13 cellular contexts compared by ENCODE assay signal in genomic region chr5:148976569-148977321, GRCh38.
DNase-seq lines count a peak whose midpoint lies in the region; ATAC-seq, FAIRE-seq and TF ChIP-seq lines count a peak whose summit lies in the region.
"Had no signal": no experiment of that assay in that cellular context is flagged by ENCODE, and none has a peak within 500 bp of the region (broad histone marks: within the 10 kb centered on the region; RNA-seq: fewer than 3 reads in every experiment).

No MANE protein-coding gene starts in this region.

- peaks cover 17% of the 10 kb centered on the region for H3K4me1 ChIP-seq in BE2C
- peaks cover 0 to 7% (median 3%) of the 10 kb centered on the region in 4 experiments; a peak in 3 of 7 replicates for H3K4me1 ChIP-seq in H1 (replicated peaks in 1 of 4; ENCODE audit: control insufficient read depth in 3 of 4, insufficient read depth in 4 of 4, low read length in 3 of 4)
- H3K4me1 ChIP-seq in neural progenitor cell, result peaks cover 6% of the 10 kb centered on the region
- peaks cover 0 to 57% (median 11%) of the 10 kb centered on the region in 4 donors for H3K4me1 ChIP-seq in tibial artery

- no peak overlapping the region for H3K27ac ChIP-seq in H1 (ENCODE audit: low read depth, low read length)
- H3K27ac ChIP-seq in neural progenitor cell, result no peak overlapping the region
- no peak overlapping the region for H3K27ac ChIP-seq in tibial artery
- H3K27ac ChIP-seq: dorsolateral prefrontal cortex, left lung had no signal

- H2AFZ ChIP-seq in H1 (ENCODE audit: low read length) (0 out of 2 replicates have a peak overlapping the region, but pooled peaks have one; percentile 14), neural progenitor cell (replicated peaks) (no peak overlapping the region)

- H4K8ac ChIP-seq in H1 (ENCODE audit: extremely low read depth, insufficient read depth, low read length), result no peak overlapping the region; the same call in 1 of the 2 replicates

- no peak overlapping the region; a peak in 1 of 4 replicates for H3K4me2 ChIP-seq in H1 (ENCODE audit: insufficient read depth in 1 of 2, low read depth in 2 of 2, low read length in 2 of 2)
- no peak overlapping the region for H3K4me2 ChIP-seq in neural progenitor cell

- TF ChIP-seq EP300 in H1 (IDR thresholded peaks at IDR 0.05; ENCODE audit: borderline replicate concordance in 1 of 2, low read depth in 2 of 2, low read length in 2 of 2), result no peak

- H3K36me3 ChIP-seq in BE2C, result no peaks in the 10 kb centered on the region
- no peaks in the 10 kb centered on the region for H3K36me3 ChIP-seq in H1 (ENCODE audit: control insufficient read depth in 2 of 4, insufficient read depth in 4 of 4, low read length in 3 of 4)
- H3K36me3 ChIP-seq in neural progenitor cell, result no peaks in the 10 kb centered on the region
- no peaks in the 10 kb centered on the region for H3K36me3 ChIP-seq in tibial artery
- H3K36me3 ChIP-seq: left lung had no signal

- no peak for TF ChIP-seq CTCF in BE2C (IDR thresholded peaks at IDR 0.05; ENCODE audit: low read depth, low read length)
- no peak for TF ChIP-seq CTCF in H1 (IDR thresholded peaks at IDR 0.05; ENCODE audit: control extremely low read depth in 1 of 3, insufficient read depth in 1 of 3, low read depth in 1 of 3, low read length in 3 of 3)
- TF ChIP-seq CTCF in neural progenitor cell (IDR thresholded peaks at IDR 0.05), result no peak
- no peak for TF ChIP-seq CTCF in tibial artery (IDR thresholded peaks at IDR 0.05)

- H3K18ac ChIP-seq in H1 (ENCODE audit: extremely low read depth, low read length), result no peak overlapping the region

- intact Hi-C loops in tibial artery (cut with DNase I; ENCODE audit: low total_unique reads), result no loop called here

- H3K4me3 ChIP-seq in BE2C (ENCODE audit: low read depth, low read length) (no peak overlapping the region), H1 (ENCODE audit: extremely low read depth in 1 of 4, insufficient read depth in 2 of 4, low read depth in 3 of 4, low read length in 4 of 4) (no peak overlapping the region), neural progenitor cell (no peak overlapping the region), tibial artery (no peak overlapping the region)
- H3K4me3 ChIP-seq: dorsolateral prefrontal cortex, left lung had no signal

- H4K20me1 ChIP-seq in H1 (replicated peaks in 1 of 2; ENCODE audit: control insufficient read depth in 1 of 2, insufficient read depth in 2 of 2, low read length in 2 of 2), result no peaks in the 10 kb centered on the region
- H4K20me1 ChIP-seq in neural progenitor cell (ENCODE audit: low read depth), result no peaks in the 10 kb centered on the region

- H2BK20ac ChIP-seq in H1 (ENCODE audit: low read length), result no peak overlapping the region; the same call in 1 of the 2 replicates

- H4K5ac ChIP-seq in H1 (ENCODE audit: insufficient read length, low read depth, low read length), result no peak overlapping the region

- DNase-seq in BE2C (peak; percentile 29), NCI-H69 (lab: John Stamatoyannopoulos, UW) (peak; percentile 24), H1 (ENCODE audit: low read depth in 1 of 2, low spot score in 2 of 2) (no peak), neural progenitor cell (ENCODE audit: low spot score) (peak; percentile 57), tibial artery (no peak), NCI-H2227 treated with DMSO at 0.1 percent for 48 hours (lab: John Stamatoyannopoulos, UW) (no peak), SIG-M5 treated with dmso at 0.1 percent for 504 hours (lab: John Stamatoyannopoulos, UW; ENCODE audit: unreplicated experiment) (no peak)
- DNase-seq: activated CD4-positive, CD25-positive, alpha-beta regulatory T cell; dorsolateral prefrontal cortex; GF-D8; left lung; SHP77 treated with DMSO at 0.1 percent for 48 hours had no signal

- TF ChIP-seq POLR2A in H1 (IDR thresholded peaks at IDR 0.05; ENCODE audit: control extremely low read depth in 1 of 2, low read depth in 2 of 2, low read length in 2 of 2), result no peak

- H3K23ac ChIP-seq in H1 (ENCODE audit: insufficient read length), result no peak overlapping the region

- no peak for FAIRE-seq in H1 (lab: Jason Lieb, UNC)

- CTCF ChIA-PET in H1 (lab: Charles Lee; ENCODE audit: partially characterized antibody), result interaction anchor here (0.6 to 7.7 kb wide), 14 partner anchors 9 to 797 kb away, joined by 3 to 45 read pairs (median 4); no protein-coding TSS in a partner anchor

- H3K79me1 ChIP-seq in H1 (ENCODE audit: low read depth, low read length), result no peaks in the 10 kb centered on the region

- no peak for ATAC-seq in GM21825 (IDR thresholded peaks at IDR 0.05; ENCODE audit: unreplicated experiment)
- ATAC-seq: left lung had no signal

- peaks cover 10% of the 10 kb centered on the region for H3K4me1 Mint-ChIP-seq in neural progenitor cell

- peaks cover 6% of the 10 kb centered on the region for H3K27me3 Mint-ChIP-seq in neural progenitor cell (ENCODE audit: insufficient read depth, low read depth)

- H3K27me3 ChIP-seq in BE2C (no peaks in the 10 kb centered on the region), H1 (replicated peaks in 1 of 4; ENCODE audit: control insufficient read depth in 3 of 4, extremely low read depth in 1 of 4, insufficient read depth in 3 of 4, low read length in 3 of 4) (no peaks in the 10 kb centered on the region), neural progenitor cell (no peaks in the 10 kb centered on the region), tibial artery (no peaks in the 10 kb centered on the region)
- H3K27me3 ChIP-seq: dorsolateral prefrontal cortex, left lung had no signal

- peak overlapping the region; percentile 27; the same call in 1 of the 2 replicates for H2BK5ac ChIP-seq in H1 (ENCODE audit: low read depth, low read length)

- no peaks in the 10 kb centered on the region for H3K79me2 ChIP-seq in H1 (ENCODE audit: control insufficient read depth in 1 of 2, insufficient read depth in 2 of 2, low read length in 2 of 2)
- no peaks in the 10 kb centered on the region for H3K79me2 ChIP-seq in neural progenitor cell (ENCODE audit: low read depth)

- no peaks in the 10 kb centered on the region for H3K9me3 Mint-ChIP-seq in neural progenitor cell

- H3K9me3 ChIP-seq in BE2C (no peaks in the 10 kb centered on the region), H1 (ENCODE audit: insufficient read depth in 2 of 2, low read depth in 1 of 2, low read length in 1 of 2) (no peaks in the 10 kb centered on the region), neural progenitor cell (ENCODE audit: low read depth) (no peaks in the 10 kb centered on the region), tibial artery (no peaks in the 10 kb centered on the region)
- H3K9me3 ChIP-seq: left lung had no signal

- no peaks in the 10 kb centered on the region for H3K36me3 Mint-ChIP-seq in neural progenitor cell

- TF ChIP-seq RAD21 in H1 (IDR thresholded peaks at IDR 0.05 in 1 of 2, conservative IDR thresholded peaks at IDR 0.05 in 1 of 2; ENCODE audit: low read depth in 2 of 2, low read length in 2 of 2), result no peak

- H3K23me2 ChIP-seq in H1 (ENCODE audit: low read depth, low read length), result no peaks in the 10 kb centered on the region

- H3K4me3 Mint-ChIP-seq in neural progenitor cell, result no peak overlapping the region

- 65% methylated on average over 3 of the region's 3 CpGs; no CpG with 5 or more reads in 1 of the 2 experiments for WGBS in H1 (ENCODE audit: extremely low coverage in 1 of 2, insufficient coverage in 1 of 2, insufficient read length in 1 of 2, insufficient replicate concordance in 2 of 2, low coverage in 1 of 2, low lambda C conversion rate in 2 of 2, missing lambda C conversion rate in 1 of 2), 2 experiments

- POLR2A ChIA-PET in H1 (lab: Charles Lee; ENCODE audit: partially characterized antibody), result no interaction called here

- H3F3A ChIP-seq in neural progenitor cell (ENCODE audit: low read depth), result no peaks in the 10 kb centered on the region

- H2BK120ac ChIP-seq in H1 (replicated peaks; ENCODE audit: low read depth, low read length), result no peak overlapping the region

- no peak overlapping the region for H2BK15ac ChIP-seq in H1 (ENCODE audit: low read length)

- H3K9ac ChIP-seq in H1 (replicated peaks in 1 of 4; ENCODE audit: extremely low read depth in 1 of 4, low read depth in 3 of 4, low read length in 3 of 4), result no peak overlapping the region
- H3K9ac ChIP-seq in neural progenitor cell, result no peak overlapping the region

- no peak overlapping the region for H3K4ac ChIP-seq in H1 (replicated peaks; ENCODE audit: insufficient read length, low read depth, low read length)

- peak overlapping the region; percentile 80 for H3K27ac Mint-ChIP-seq in neural progenitor cell

- H2AK5ac ChIP-seq in H1 (ENCODE audit: low read depth, low read length), result no peak overlapping the region

- no peak overlapping the region for H3K14ac ChIP-seq in H1 (ENCODE audit: insufficient read length)

- H3K56ac ChIP-seq in H1 (replicated peaks; ENCODE audit: insufficient read length, low read depth, low read length), result no peak overlapping the region

- H4K91ac ChIP-seq in H1 (replicated peaks; ENCODE audit: insufficient read length, low read length), result no peak overlapping the region

- H2BK12ac ChIP-seq in H1 (ENCODE audit: low read depth, low read length), result no peak overlapping the region

TF ChIP-seq in H1, 55 proteins besides CTCF, POLR2A, EP300 and RAD21:
- TF ChIP-seq TEAD4 (IDR thresholded peaks at IDR 0.05; ENCODE audit: low read depth, low read length), result 0 out of 2 replicates have a peak, but pooled peaks have one; percentile 8
- TF ChIP-seq CREB1 (IDR thresholded peaks at IDR 0.05), result peak; percentile 16; the same call in 1 of the 2 replicates
- no peak for TF ChIP-seq BACH1 (IDR thresholded peaks at IDR 0.05; ENCODE audit: low read length)

Comparison
In these comparisons a context has a peak if more than half of its experiments do, and no peak if none do; other contexts are left out.
1. DNase-seq: peak in BE2C (single experiment), NCI-H69 (single experiment) and neural progenitor cell (single experiment); none in H1 (0 of 2), tibial artery (0 of 2), NCI-H2227 treated with DMSO at 0.1 percent for 48 hours (single experiment) and SIG-M5 treated with dmso at 0.1 percent for 504 hours (single experiment).